Comparison of ENCODE assay signal across 18 cellular contexts in genomic region chr2:3751281-3751680, GRCh38. TPM values are rescaled to one million over a fixed set of nuclear protein-coding genes. Genes with fewer than 3 reads are reported as not detected.
DNase-seq lines count a peak whose midpoint lies in the region; TF ChIP-seq lines count a peak whose summit lies in the region.
"Had no signal": no experiment of that assay in that cellular context is flagged by ENCODE, and none has a peak within 500 bp of the region (broad histone marks: within the 10 kb centered on the region; RNA-seq: fewer than 3 reads in every experiment).

No MANE protein-coding gene starts in this region.

- H3K4me1 Mint-ChIP-seq in H9 (peaks cover 11 to 13% of the 10 kb centered on the region in 2 experiments), endodermal cell (no peaks in the 10 kb centered on the region)
- H3K4me1 Mint-ChIP-seq: CD14-positive monocyte; CD8-positive, alpha-beta memory T cell had no signal

- H3K4me3 Mint-ChIP-seq in H9 (no peak overlapping the region), endodermal cell (no peak overlapping the region)
- H3K4me3 Mint-ChIP-seq: CD14-positive monocyte; CD4-positive, alpha-beta T cell; CD8-positive, alpha-beta memory T cell had no signal

- intact Hi-C loops in esophagus muscularis mucosa (cut with DNase I) (no loop called here), stomach (cut with DNase I; ENCODE audit: low total_unique reads) (no loop called here)

- no peak overlapping the region for H3K27ac Mint-ChIP-seq in H9
- no peak overlapping the region for H3K27ac Mint-ChIP-seq in endodermal cell
- H3K27ac Mint-ChIP-seq: CD14-positive monocyte; CD4-positive, alpha-beta T cell had no signal

- no peaks in the 10 kb centered on the region for H3K36me3 Mint-ChIP-seq in H9 (ENCODE audit: insufficient read depth in 1 of 3, low read depth in 3 of 3)
- H3K36me3 Mint-ChIP-seq in endodermal cell (ENCODE audit: low read depth) = no peaks in the 10 kb centered on the region
- H3K36me3 Mint-ChIP-seq: CD14-positive monocyte; CD8-positive, alpha-beta memory T cell had no signal

- H3K56ac ChIP-seq in H9 (ENCODE audit: insufficient read length, low read depth, low read length) = no peak overlapping the region

- H3K27me3 ChIP-seq in H9 (ENCODE audit: insufficient read depth, low read length) (no peaks in the 10 kb centered on the region), endodermal cell (ENCODE audit: control insufficient read depth, insufficient read depth, low read length, poor library complexity, severe bottlenecking) (no peaks in the 10 kb centered on the region), neuronal stem cell (ENCODE audit: control insufficient read depth in 3 of 3, insufficient read depth in 3 of 3, low read depth in 1 of 3, low read length in 3 of 3) (no peaks in the 10 kb centered on the region), esophagus muscularis mucosa (peaks cover 0 to 10% (median 0%) of the 10 kb centered on the region in 4 donors), stomach (peaks cover 0 to 6% (median 0%) of the 10 kb centered on the region in 3 donors)

- H3K4me2 ChIP-seq in H9 (ENCODE audit: insufficient read depth, insufficient read length, low read length) (no peak overlapping the region), neuronal stem cell (ENCODE audit: insufficient read depth, low read length, poor library complexity, severe bottlenecking) (no peak overlapping the region)

- TF ChIP-seq EP300 in esophagus muscularis mucosa (IDR thresholded peaks at IDR 0.05) (no peak), stomach (IDR thresholded peaks at IDR 0.05) (no peak)

- no peak for TF ChIP-seq CTCF in H9 (conservative IDR thresholded peaks at IDR 0.05)
- TF ChIP-seq CTCF in endodermal cell (conservative IDR thresholded peaks at IDR 0.05) = no peak
- TF ChIP-seq CTCF in esophagus muscularis mucosa (IDR thresholded peaks at IDR 0.05) = no peak
- TF ChIP-seq CTCF in stomach (IDR thresholded peaks at IDR 0.05) = no peak

- H2AFZ ChIP-seq in H9 (ENCODE audit: low read length) (no peak overlapping the region), neuronal stem cell (ENCODE audit: low read length) (no peak overlapping the region)
- H2AFZ ChIP-seq: GM23248 had no signal

- no peaks in the 10 kb centered on the region for H3K36me3 ChIP-seq in endodermal cell (ENCODE audit: control insufficient read depth, insufficient read depth, low read length)
- no peaks in the 10 kb centered on the region for H3K36me3 ChIP-seq in neuronal stem cell (replicated peaks in 1 of 2; ENCODE audit: control insufficient read depth in 2 of 2, insufficient read depth in 2 of 2, low read length in 2 of 2)
- no peaks in the 10 kb centered on the region for H3K36me3 ChIP-seq in esophagus muscularis mucosa
- no peaks in the 10 kb centered on the region for H3K36me3 ChIP-seq in stomach

- H3K27ac ChIP-seq in H9 (ENCODE audit: insufficient read length, low read depth, low read length) = no peak overlapping the region
- no peak overlapping the region for H3K27ac ChIP-seq in endodermal cell (ENCODE audit: low read depth, low read length)
- H3K27ac ChIP-seq in neuronal stem cell (replicated peaks; ENCODE audit: low read length) = no peak overlapping the region
- H3K27ac ChIP-seq in esophagus muscularis mucosa (replicated peaks in 1 of 4) = no peak overlapping the region
- no peak overlapping the region for H3K27ac ChIP-seq in stomach
- H3K27ac ChIP-seq: GM23248 had no signal

- H2BK15ac ChIP-seq in H9 (ENCODE audit: low read depth, low read length) (no peak overlapping the region), neuronal stem cell (ENCODE audit: low read length) (no peak overlapping the region)

- H4K8ac ChIP-seq in H9 (replicated peaks; ENCODE audit: insufficient read length, low read depth, low read length) (no peak overlapping the region), neuronal stem cell (ENCODE audit: low read depth, low read length) (no peak overlapping the region)

- no CpG with 5 or more reads among the region's 7 CpGs for WGBS in H9 (ENCODE audit: extremely low coverage, insufficient read length, low lambda C conversion rate)
- WGBS in endodermal cell (ENCODE audit: insufficient coverage in 1 of 2, insufficient read length in 1 of 2), 2 experiments = 89 to 90% methylated on average over 4 to 7 of the region's 7 CpGs
- WGBS in neuronal stem cell (ENCODE audit: extremely low coverage in 2 of 2, insufficient read length in 2 of 2, insufficient replicate concordance in 1 of 2), 2 donors = no CpG with 5 or more reads among the region's 7 CpGs
- WGBS in esophagus muscularis mucosa = 78% methylated on average over 6 of the region's 7 CpGs
- 80 to 91% (median 86%) methylated on average over 5 to 7 of the region's 7 CpGs for WGBS in stomach, 5 donors

- H3T11ph ChIP-seq in H9 (ENCODE audit: low read length) = no peak overlapping the region

- H3K14ac ChIP-seq in H9 (ENCODE audit: insufficient read depth, low read length) = no peak overlapping the region
- H3K14ac ChIP-seq in neuronal stem cell (ENCODE audit: low read length) = no peak overlapping the region

- no peak overlapping the region for H3K23ac ChIP-seq in H9 (ENCODE audit: insufficient read length, low read depth, low read length)
- H3K23ac ChIP-seq in neuronal stem cell (ENCODE audit: low read depth, low read length, poor library complexity) = no peak overlapping the region

- DNase-seq in H9 (peak; percentile 16), endodermal cell (peak; percentile 37), neuronal stem cell (ENCODE audit: low spot score) (no peak), esophagus muscularis mucosa (ENCODE audit: extremely low spot score) (no peak), stomach (no peak)
- no peak for DNase-seq in stimulated activated CD4-positive, alpha-beta T cell treated with anti-CD3 and anti-CD28 coated beads, Interleukin-4, amount 100 ng/mL, for 24 hours
- DNase-seq: CD4-positive, alpha-beta T cell; CD8-positive, alpha-beta memory T cell; DMS 273 treated with DMSO at 0.1 percent for 48 hours; DMS79; EL; GDM1; GM23248; HCEC 1CT had no signal

- H3K23me2 ChIP-seq in H9 (ENCODE audit: insufficient read length, low read depth, low read length, poor library complexity, severe bottlenecking) = no peaks in the 10 kb centered on the region

- H3K4me3 ChIP-seq in endodermal cell (ENCODE audit: low read length) (no peak overlapping the region), neuronal stem cell (ENCODE audit: low read length in 2 of 2) (no peak overlapping the region), esophagus muscularis mucosa (no peak overlapping the region), stomach (no peak overlapping the region)
- H3K4me3 ChIP-seq: GM12878, GM23248 had no signal

- no peak overlapping the region for H2AK5ac ChIP-seq in H9 (ENCODE audit: insufficient read length, low read length)
- peak overlapping the region; percentile 17 for H2AK5ac ChIP-seq in neuronal stem cell (ENCODE audit: low read depth, low read length)

- H4K20me1 ChIP-seq in H9 (ENCODE audit: control insufficient read depth, insufficient read depth, insufficient read length) = no peaks in the 10 kb centered on the region

- no peak overlapping the region for H4K91ac ChIP-seq in H9 (ENCODE audit: insufficient read length, low read depth, low read length)
- H4K91ac ChIP-seq in neuronal stem cell (ENCODE audit: low read depth, low read length, poor library complexity) = no peak overlapping the region

- no peak for TF ChIP-seq POLR2A in esophagus muscularis mucosa (IDR thresholded peaks at IDR 0.05; ENCODE audit: low read depth)
- no peak for TF ChIP-seq POLR2A in stomach (IDR thresholded peaks at IDR 0.05)

- H3K79me2 ChIP-seq in H9 (ENCODE audit: insufficient read depth, low read length) = no peaks in the 10 kb centered on the region

- no peak overlapping the region for H3K9ac ChIP-seq in H9 (ENCODE audit: extremely low read depth, insufficient read length, low read length)
- no peak overlapping the region for H3K9ac ChIP-seq in endodermal cell (ENCODE audit: extremely low read depth, low read length, poor library complexity, severe bottlenecking)
- H3K9ac ChIP-seq in neuronal stem cell (ENCODE audit: low read depth, low read length, poor library complexity) = peak overlapping the region; percentile 36
- H3K9ac ChIP-seq: GM23248 had no signal

- H3K9me3 ChIP-seq in H9 (ENCODE audit: control insufficient read depth, low read depth, low read length) (no peaks in the 10 kb centered on the region), endodermal cell (ENCODE audit: control insufficient read depth, low read length) (no peaks in the 10 kb centered on the region), neuronal stem cell (replicated peaks in 1 of 2; ENCODE audit: control insufficient read depth in 2 of 2, insufficient read depth in 1 of 2, low read depth in 1 of 2, low read length in 2 of 2) (peaks cover 0 to 3% of the 10 kb centered on the region in 2 donors), esophagus muscularis mucosa (no peaks in the 10 kb centered on the region), stomach (no peaks in the 10 kb centered on the region)

- H4K5ac ChIP-seq in H9 (ENCODE audit: insufficient read length, low read depth, low read length) = no peak overlapping the region

- H2BK5ac ChIP-seq in H9 (ENCODE audit: insufficient read length, low read length) = no peak overlapping the region
- H2BK5ac ChIP-seq in neuronal stem cell (ENCODE audit: low read length) = no peak overlapping the region

- H3K27me3 Mint-ChIP-seq in H9 (ENCODE audit: low read depth) (peaks cover 6% of the 10 kb centered on the region), endodermal cell (ENCODE audit: insufficient read depth) (peaks cover 4% of the 10 kb centered on the region)

- H3K9me3 Mint-ChIP-seq in H9 = peaks cover 2 to 3% of the 10 kb centered on the region in 2 experiments; a peak in 2 of 5 replicates
- H3K9me3 Mint-ChIP-seq in endodermal cell = no peaks in the 10 kb centered on the region
- H3K9me3 Mint-ChIP-seq: CD14-positive monocyte; CD4-positive, alpha-beta T cell; CD8-positive, alpha-beta memory T cell had no signal

- H2BK120ac ChIP-seq in H9 (ENCODE audit: low read depth, low read length, poor library complexity, severe bottlenecking) (no peak overlapping the region), neuronal stem cell (ENCODE audit: low read depth, low read length) (no peak overlapping the region)

- H3K4ac ChIP-seq in H9 (ENCODE audit: low read depth, low read length) (no peak overlapping the region), neuronal stem cell (ENCODE audit: low read length) (no peak overlapping the region)

- H3K4me1 ChIP-seq in H9 (ENCODE audit: insufficient read depth, low read length) = no peaks in the 10 kb centered on the region; the same call in 1 of the 2 replicates
- no peaks in the 10 kb centered on the region for H3K4me1 ChIP-seq in endodermal cell (ENCODE audit: control insufficient read depth, insufficient read depth, low read length)
- peaks cover 0 to 5% of the 10 kb centered on the region in 2 donors for H3K4me1 ChIP-seq in neuronal stem cell (ENCODE audit: control insufficient read depth in 2 of 2, insufficient read depth in 1 of 2, low read depth in 1 of 2, low read length in 2 of 2)
- peaks cover 0 to 11% (median 9%) of the 10 kb centered on the region in 4 donors for H3K4me1 ChIP-seq in esophagus muscularis mucosa
- H3K4me1 ChIP-seq in stomach = no peaks in the 10 kb centered on the region

- no peak overlapping the region for H3K18ac ChIP-seq in H9 (ENCODE audit: insufficient read length, low read depth, low read length)
- H3K18ac ChIP-seq in neuronal stem cell (ENCODE audit: low read length) = peak overlapping the region; percentile 57

- H3K79me1 ChIP-seq in H9 (ENCODE audit: insufficient read depth, low read depth, low read length, poor library complexity, severe bottlenecking) = no peaks in the 10 kb centered on the region
- no peaks in the 10 kb centered on the region for H3K79me1 ChIP-seq in neuronal stem cell (ENCODE audit: low read depth, low read length)

- no peak overlapping the region for H2BK20ac ChIP-seq in H9 (ENCODE audit: low read depth, low read length, poor library complexity, severe bottlenecking)

- no peak overlapping the region for H2BK12ac ChIP-seq in H9 (ENCODE audit: insufficient read length, low read depth, low read length)
- no peak overlapping the region for H2BK12ac ChIP-seq in neuronal stem cell (ENCODE audit: low read length)

RNA-seq across cellular contexts. Expression of gene DCDC2C, which starts 47.9 kb away (rescaled TPM):
- total RNA-seq in H9 (2021) = not detected in 2 replicates
- total RNA-seq in endodermal cell = not detected
- not detected for polyA plus RNA-seq in endodermal cell (2013, experiment 1 of 2)
- not detected for polyA plus RNA-seq in endodermal cell (2013, experiment 2 of 2)
- not detected for polyA plus RNA-seq in neuronal stem cell (2013, experiment 1 of 2)
- polyA plus RNA-seq in neuronal stem cell (2013, experiment 2 of 2) = not detected
- under 1 TPM in 1 of 4 donors, not detected in 3; 0.83 TPM for total RNA-seq in esophagus muscularis mucosa
- not detected for total RNA-seq in stomach
- polyA plus RNA-seq in stomach = not detected
- total RNA-seq: A172; CD4-positive, alpha-beta T cell; CD8-positive, alpha-beta memory T cell; GM12878; GM23248 had no signal
- polyA plus RNA-seq: BJ; CD14-positive monocyte; CD8-positive, alpha-beta memory T cell; GM12878; GM23248 had no signal

Comparison
In these comparisons a context has a peak if more than half of its experiments do, and no peak if none do; other contexts are left out.
1. DNase-seq: peak in H9 (single experiment) and endodermal cell (single experiment); none in neuronal stem cell (single experiment), stimulated activated CD4-positive, alpha-beta T cell treated with anti-CD3 and anti-CD28 coated beads, Interleukin-4, amount 100 ng/mL, for 24 hours (single experiment), esophagus muscularis mucosa (single experiment) and stomach (single experiment).